Comparison of ENCODE assay signal across 22 cellular contexts in the genomic region with DNA sequence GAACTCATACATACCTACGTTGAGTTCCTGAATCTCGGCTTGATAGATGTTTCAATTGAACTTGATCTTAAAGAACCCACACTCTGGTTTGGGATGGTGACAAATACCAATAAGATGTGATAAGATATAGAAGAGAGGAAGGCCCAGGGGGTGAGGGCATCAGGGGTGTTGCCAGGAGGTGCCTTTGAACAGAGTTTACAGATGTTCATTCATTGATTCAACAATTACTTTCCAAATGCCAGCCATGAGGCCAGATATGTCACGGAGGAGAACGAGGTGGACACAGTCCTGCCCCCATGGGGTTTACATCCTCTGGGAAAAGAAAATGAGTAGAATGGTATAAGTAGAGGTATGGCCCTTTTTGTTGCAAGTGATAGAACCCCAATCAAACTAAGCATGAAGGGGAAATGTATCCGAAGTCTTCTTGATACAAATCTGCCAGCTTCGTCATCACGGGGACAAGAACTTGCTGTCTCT. TPM values are rescaled to one million over a fixed set of nuclear protein-coding genes. Genes with fewer than 3 reads are reported as not detected.
DNase-seq lines count a peak whose midpoint lies in the region; ATAC-seq, FAIRE-seq and TF ChIP-seq lines count a peak whose summit lies in the region.
"Had no signal": no experiment of that assay in that cellular context is flagged by ENCODE, and none has a peak within 500 bp of the region (broad histone marks: within the 10 kb centered on the region; RNA-seq: fewer than 3 reads in every experiment).

No MANE protein-coding gene starts in this region.

- peaks cover 24% of the 10 kb centered on the region for H3K36me3 Mint-ChIP-seq in nephron (ENCODE audit: low read depth)
- H3K36me3 Mint-ChIP-seq in CD8-positive, alpha-beta T cell: no peaks in the 10 kb centered on the region
- H3K36me3 Mint-ChIP-seq: activated naive CD8-positive, alpha-beta T cell treated with anti-CD3 and anti-CD28 coated beads for 36 hours; stimulated activated naive B cell treated with anti-CD40 and anti-IgM and Interleukin-4, amounts not matched to agents 10 μg/mL and 1 μg/mL and 100 μg/mL, for 72 hours had no signal

- H3K36me3 ChIP-seq in HUES64 (ENCODE audit: insufficient read depth, low read length): no peaks in the 10 kb centered on the region
- H3K36me3 ChIP-seq in endothelial cell of umbilical vein (ENCODE audit: control insufficient read depth in 2 of 2, extremely low read depth in 1 of 2, insufficient read depth in 2 of 2, low read length in 2 of 2): peaks cover 0 to 3% of the 10 kb centered on the region in 2 experiments
- no peaks in the 10 kb centered on the region for H3K36me3 ChIP-seq in CD8-positive, alpha-beta T cell (ENCODE audit: insufficient read depth, low read length)
- peaks cover 0 to 20% (median 0%) of the 10 kb centered on the region in 3 donors for H3K36me3 ChIP-seq in tibial nerve

- TF ChIP-seq EP300 in tibial nerve (IDR thresholded peaks at IDR 0.05): no peak

- peak overlapping the region in 2 of 3 experiments; percentile 4 to 68 for H3K4me3 Mint-ChIP-seq in nephron
- no peak overlapping the region for H3K4me3 Mint-ChIP-seq in CD8-positive, alpha-beta T cell
- H3K4me3 Mint-ChIP-seq: CD4-positive, alpha-beta T cell; central memory CD8-positive, alpha-beta T cell had no signal

- H3K4me1 ChIP-seq in HUES64 (ENCODE audit: insufficient read depth, low read length) (peaks cover 3% of the 10 kb centered on the region; the same call in 1 of the 2 replicates), endothelial cell of umbilical vein (ENCODE audit: control insufficient read depth, extremely low read depth, insufficient read depth, low read length) (no peaks in the 10 kb centered on the region), tibial nerve (peaks cover 0 to 26% (median 10%) of the 10 kb centered on the region in 4 donors)
- peaks cover 15% of the 10 kb centered on the region for H3K4me1 ChIP-seq in CD8-positive, alpha-beta T cell (ENCODE audit: insufficient read depth, low read length)

- no peak for ATAC-seq in CD8-positive, alpha-beta T cell

- intact Hi-C loops in endothelial cell of umbilical vein (cut with micrococcal nuclease): no loop called here
- intact Hi-C loops in CD8-positive, alpha-beta T cell (cut with DNase I, micrococcal nuclease): no loop called here

- DNase-seq in endothelial cell of umbilical vein (ENCODE audit: low read depth, low spot score): no peak
- DNase-seq in CD8-positive, alpha-beta T cell: no peak
- DNase-seq in urothelium cell line (ENCODE audit: low spot score): no peak
- DNase-seq in NCI-H2029 treated with DMSO at 0.1 percent for 48 hours (lab: John Stamatoyannopoulos, UW): no peak
- DNase-seq in tibial nerve (ENCODE audit: low spot score in 2 of 2): no peak
- DNase-seq: NCI-H1105 treated with DMSO at 0.1 percent for 48 hours had no signal

- peaks cover 17% of the 10 kb centered on the region for H3K4me1 Mint-ChIP-seq in nephron
- peaks cover 13% of the 10 kb centered on the region for H3K4me1 Mint-ChIP-seq in CD8-positive, alpha-beta T cell (ENCODE audit: low read depth)

- BruUV-seq in endothelial cell of umbilical vein (replicated peaks; lab: Mats Ljungman, UMichigan): no TSS peak

- H3K27me3 Mint-ChIP-seq in nephron (ENCODE audit: low read depth): peaks cover 84% of the 10 kb centered on the region
- H3K27me3 Mint-ChIP-seq in CD8-positive, alpha-beta T cell (ENCODE audit: low read depth): peaks cover 65% of the 10 kb centered on the region

- POLR2A ChIA-PET in endothelial cell of umbilical vein (lab: Charles Lee): no interaction called here
- POLR2A ChIA-PET in CD8-positive, alpha-beta T cell (lab: Charles Lee): interaction anchor here (0.7 kb wide), 1 partner anchor 305 kb away, joined by 3 read pairs; no protein-coding TSS in a partner anchor

- H4K20me1 ChIP-seq in endothelial cell of umbilical vein (replicated peaks; ENCODE audit: control insufficient read depth, extremely low read depth, insufficient read depth, low read length): no peaks in the 10 kb centered on the region

- TF ChIP-seq POLR2A in endothelial cell of umbilical vein (IDR thresholded peaks at IDR 0.05; ENCODE audit: low read depth, low read length) (no peak), tibial nerve (IDR thresholded peaks at IDR 0.05) (no peak)

- H3K4me2 ChIP-seq in endothelial cell of umbilical vein (ENCODE audit: insufficient read depth, low read length): no peak overlapping the region

- no peaks in the 10 kb centered on the region for H3K9me3 ChIP-seq in HUES64 (ENCODE audit: insufficient read depth, low read depth, low read length)
- H3K9me3 ChIP-seq in endothelial cell of umbilical vein (replicated peaks; ENCODE audit: control insufficient read depth, insufficient read depth, low read length): no peaks in the 10 kb centered on the region
- H3K9me3 ChIP-seq in CD8-positive, alpha-beta T cell (ENCODE audit: low read length): no peaks in the 10 kb centered on the region
- peaks cover 0 to 12% (median 0%) of the 10 kb centered on the region in 4 donors for H3K9me3 ChIP-seq in tibial nerve

- H3K27ac Mint-ChIP-seq in nephron: no peak overlapping the region
- no peak overlapping the region for H3K27ac Mint-ChIP-seq in CD8-positive, alpha-beta T cell
- H3K27ac Mint-ChIP-seq: activated naive CD8-positive, alpha-beta T cell treated with anti-CD3 and anti-CD28 coated beads for 36 hours; CD4-positive, alpha-beta T cell; stimulated activated naive B cell treated with anti-CD40 and anti-IgM and Interleukin-4, amounts not matched to agents 10 μg/mL and 1 μg/mL and 100 μg/mL, for 72 hours had no signal

- peak overlapping the region; percentile 56; the same call in 1 of the 2 replicates for H3K4me3 ChIP-seq in HUES64 (ENCODE audit: low read length)
- no peak overlapping the region for H3K4me3 ChIP-seq in endothelial cell of umbilical vein (replicated peaks in 1 of 3; ENCODE audit: insufficient read depth in 1 of 3, low read depth in 1 of 3, low read length in 3 of 3)
- no peak overlapping the region for H3K4me3 ChIP-seq in CD8-positive, alpha-beta T cell (ENCODE audit: low read depth, low read length)
- no peak overlapping the region for H3K4me3 ChIP-seq in tibial nerve

- WGBS in HUES64: 57% methylated on average over 7 of the region's 7 CpGs
- 60 to 64% methylated on average over 7 of the region's 7 CpGs for WGBS in tibial nerve, 2 donors

- no peak for TF ChIP-seq CTCF in endothelial cell of umbilical vein (IDR thresholded peaks at IDR 0.05; ENCODE audit: extremely low read depth in 1 of 2, insufficient read depth in 1 of 2, low read depth in 1 of 2, low read length in 2 of 2)
- TF ChIP-seq CTCF in nephron (IDR thresholded peaks at IDR 0.05; ENCODE audit: unreplicated experiment in 3 of 3): no peak
- TF ChIP-seq CTCF in CD8-positive, alpha-beta T cell (IDR thresholded peaks at IDR 0.05): no peak
- no peak for TF ChIP-seq CTCF in tibial nerve (IDR thresholded peaks at IDR 0.05)

- peaks cover 5% of the 10 kb centered on the region for H3K9me3 Mint-ChIP-seq in nephron
- no peaks in the 10 kb centered on the region for H3K9me3 Mint-ChIP-seq in CD8-positive, alpha-beta T cell
- H3K9me3 Mint-ChIP-seq: activated naive CD8-positive, alpha-beta T cell treated with anti-CD3 and anti-CD28 coated beads for 36 hours; CD4-positive, alpha-beta T cell; central memory CD8-positive, alpha-beta T cell; stimulated activated naive B cell treated with anti-CD40 and anti-IgM and Interleukin-4, amounts not matched to agents 10 μg/mL and 1 μg/mL and 100 μg/mL, for 72 hours had no signal

- H3K79me2 ChIP-seq in endothelial cell of umbilical vein (ENCODE audit: control insufficient read depth, insufficient read depth, low read length): no peaks in the 10 kb centered on the region

- FAIRE-seq in endothelial cell of umbilical vein (lab: Jason Lieb, UNC) (no peak), urothelium cell line (lab: Jason Lieb, UNC) (no peak)
- FAIRE-seq: G401.6, GM19239, kidney had no signal

- no peak overlapping the region for H3K27ac ChIP-seq in HUES64 (ENCODE audit: low read depth, low read length)
- no peak overlapping the region for H3K27ac ChIP-seq in endothelial cell of umbilical vein (ENCODE audit: insufficient read depth, low read depth, low read length)
- no peak overlapping the region for H3K27ac ChIP-seq in CD8-positive, alpha-beta T cell (ENCODE audit: low read depth, low read length)
- no peak overlapping the region for H3K27ac ChIP-seq in tibial nerve
- H3K27ac ChIP-seq: epithelial cell of prostate, HL-60, VCaP had no signal

- no peak overlapping the region for H2AFZ ChIP-seq in endothelial cell of umbilical vein (ENCODE audit: low read depth, low read length)

- dilution Hi-C loops in endothelial cell of umbilical vein (cut with MboI; ENCODE audit: extremely low pct_ligation_motif_present, low sequenced_read_pairs): no loop called here

- H3K27me3 ChIP-seq in HUES64 (ENCODE audit: insufficient read depth, low read length) (peaks cover 82% of the 10 kb centered on the region), endothelial cell of umbilical vein (ENCODE audit: control insufficient read depth in 2 of 2, insufficient read depth in 2 of 2, low read length in 2 of 2) (peaks cover 26 to 32% of the 10 kb centered on the region in 2 experiments), tibial nerve (peaks cover 0 to 72% of the 10 kb centered on the region in 2 donors)
- peaks cover 45% of the 10 kb centered on the region for H3K27me3 ChIP-seq in CD8-positive, alpha-beta T cell (ENCODE audit: insufficient read depth, low read length)

- CTCF ChIA-PET in endothelial cell of umbilical vein (lab: Charles Lee): interaction anchor here (1.7 to 11.2 kb wide), 3 partner anchors 12 to 232 kb away, joined by 3 to 312 read pairs (median 19); a partner anchor contains a TSS
- CTCF ChIA-PET in CD8-positive, alpha-beta T cell (lab: Charles Lee): interaction anchor here (0.8 to 1.0 kb wide), 2 partner anchors 20 to 30 kb away, joined by 3 to 4 read pairs; no protein-coding TSS in a partner anchor

- H3K9me1 ChIP-seq in endothelial cell of umbilical vein (replicated peaks; ENCODE audit: control insufficient read depth, extremely low read depth, insufficient read depth, low read length): no peaks in the 10 kb centered on the region

- no peak overlapping the region for H3K9ac ChIP-seq in HUES64 (ENCODE audit: low read depth, low read length)
- no peak overlapping the region for H3K9ac ChIP-seq in endothelial cell of umbilical vein (replicated peaks; ENCODE audit: extremely low read depth, insufficient read depth, low read length)

RNA-seq across cellular contexts. Expression of a gene that starts 0.7 kb away (rescaled TPM):
- not detected for polyA plus RNA-seq in HUES64 (2013, experiment 1 of 2)
- not detected for polyA plus RNA-seq in HUES64 (2013, experiment 2 of 2)
- total RNA-seq in endothelial cell of umbilical vein (0.66 and 1.2 TPM in 2 replicates), tibial nerve (under 1 TPM in 3 of 4 donors, not detected in 1; 0.60 to 0.78 (median 0.66) TPM)
- 0.33 and 0.35 TPM in 2 replicates for polyA plus RNA-seq in endothelial cell of umbilical vein
- 0.06 and 0.13 TPM in 2 replicates for polyA plus RNA-seq in endothelial cell of umbilical vein (2011; cell fraction: cytosol; rRNA removed)
- 2.0 and 2.6 TPM in 2 replicates for polyA plus RNA-seq in endothelial cell of umbilical vein (2011; cell fraction: nucleus; rRNA removed)
- polyA plus RNA-seq in endothelial cell of umbilical vein (2012): 0.46 and 0.51 TPM in 2 replicates
- polyA minus RNA-seq in endothelial cell of umbilical vein: 0.28 and 0.36 TPM in 2 replicates
- not detected for polyA minus RNA-seq in endothelial cell of umbilical vein (2011; cell fraction: cytosol; rRNA and poly(A)+ RNA removed)
- 0.63 TPM in 1 of 2 replicates, not detected in the other for polyA minus RNA-seq in endothelial cell of umbilical vein (2011; cell fraction: nucleus; rRNA and poly(A)+ RNA removed)
- total RNA-seq in CD8-positive, alpha-beta T cell: not detected
- total RNA-seq: activated naive CD8-positive, alpha-beta T cell treated with anti-CD3 and anti-CD28 coated beads for 36 hours; CD4-positive, alpha-beta T cell; fibroblast of villous mesenchyme; OCI-LY7; omental fat pad; T-helper 2 cell treated with Interferon-gamma antibody and Interleukin-4, amounts not matched to agents 100 ng/mL and 5 ng/mL, for 36 hours had no signal

RNA-seq across cellular contexts. Expression of a gene that starts 27.6 kb away (rescaled TPM):
- polyA plus RNA-seq in HUES64 (2013, experiment 1 of 2): 1.4 TPM
- 1.0 TPM for polyA plus RNA-seq in HUES64 (2013, experiment 2 of 2)
- total RNA-seq in endothelial cell of umbilical vein (88.7 and 90.7 TPM in 2 replicates), tibial nerve (10 to 100 TPM; 31.5 to 51.4 (median 39.7) TPM)
- polyA plus RNA-seq in endothelial cell of umbilical vein: 101 and 106 TPM in 2 replicates
- polyA plus RNA-seq in endothelial cell of umbilical vein (2011; cell fraction: cytosol; rRNA removed): 63.4 and 71.9 TPM in 2 replicates
- polyA plus RNA-seq in endothelial cell of umbilical vein (2011; cell fraction: nucleus; rRNA removed): 345 and 371 TPM in 2 replicates
- 59.2 and 68.7 TPM in 2 replicates for polyA plus RNA-seq in endothelial cell of umbilical vein (2012)
- polyA minus RNA-seq in endothelial cell of umbilical vein: 61.8 and 69.8 TPM in 2 replicates
- polyA minus RNA-seq in endothelial cell of umbilical vein (2011; cell fraction: cytosol; rRNA and poly(A)+ RNA removed): 0.31 TPM
- 62.5 and 69.6 TPM in 2 replicates for polyA minus RNA-seq in endothelial cell of umbilical vein (2011; cell fraction: nucleus; rRNA and poly(A)+ RNA removed)
- not detected for total RNA-seq in CD8-positive, alpha-beta T cell
- total RNA-seq: activated naive CD8-positive, alpha-beta T cell treated with anti-CD3 and anti-CD28 coated beads for 36 hours; OCI-LY7 had no signal

Comparison
In these comparisons a context has a peak if more than half of its experiments do, and no peak if none do; other contexts are left out.
1. RNA of a gene that starts 27.6 kb away (total RNA-seq): 88.7 to 90.7 TPM in endothelial cell of umbilical vein and 31.5 to 51.4 TPM in tibial nerve; not detected in CD8-positive, alpha-beta T cell; every median in the first group is over 10 times any median in the second.